13 cellular contexts compared by ENCODE assay signal in the genomic region with DNA sequence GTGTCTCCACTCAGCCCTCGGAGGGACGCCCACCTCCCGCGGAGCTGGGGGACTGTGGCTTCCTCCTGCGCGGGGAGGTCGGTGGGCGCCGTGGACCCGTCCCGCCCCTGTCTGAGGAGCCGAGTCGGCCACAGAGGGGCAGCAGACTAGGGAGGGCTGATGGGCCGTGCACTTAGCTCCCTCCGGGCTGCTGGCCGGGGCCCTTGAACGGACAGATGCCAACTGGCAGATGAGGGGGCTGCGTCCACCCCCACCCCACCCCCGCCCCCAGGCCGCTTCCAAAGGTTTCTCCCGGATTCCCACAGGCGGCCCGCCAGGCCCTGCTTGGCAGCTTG. TPM values are rescaled to one million over a fixed set of nuclear protein-coding genes. Genes with fewer than 3 reads are reported as not detected.
DNase-seq lines count a peak whose midpoint lies in the region; ATAC-seq and TF ChIP-seq lines count a peak whose summit lies in the region.
"Had no signal": no experiment of that assay in that cellular context is flagged by ENCODE, and none has a peak within 500 bp of the region (broad histone marks: within the 10 kb centered on the region; RNA-seq: fewer than 3 reads in every experiment).

No MANE protein-coding gene starts in this region.

- intact Hi-C loops in A673 (cut with micrococcal nuclease; ENCODE audit: unreplicated experiment), result no loop called here

- TF ChIP-seq CTCF in A673 (conservative IDR thresholded peaks at IDR 0.05; ENCODE audit: low read depth, low read length) (no peak), WI38 (IDR thresholded peaks at IDR 0.05; ENCODE audit: low read depth, low read length) (no peak), fibroblast of mammary gland (conservative IDR thresholded peaks at IDR 0.05; ENCODE audit: control insufficient read depth, insufficient read depth, low read depth, low read length) (no peak), nephron progenitor cell (IDR thresholded peaks at IDR 0.05) (no peak)

- H3K27ac Mint-ChIP-seq in nephron progenitor cell, result no peak overlapping the region
- H3K27ac Mint-ChIP-seq: T-helper 1 cell treated with Interleukin-12 subunit alpha and Interleukin-12 subunit beta and Interleukin-4 antibody, amounts not matched to agents 30 μg/mL and 1 μg/mL, for 36 hours had no signal

- no TSS peak for BruUV-seq in A673 (replicated peaks; lab: Mats Ljungman, UMichigan)

- H3K27ac ChIP-seq in A673 (ENCODE audit: low read depth, low read length, poor library complexity, severe bottlenecking), result no peak overlapping the region
- H3K27ac ChIP-seq: colonic mucosa had no signal

- no peaks in the 10 kb centered on the region for H3K36me3 Mint-ChIP-seq in nephron progenitor cell (ENCODE audit: low read depth)

- POLR2A ChIA-PET in A673 (lab: Charles Lee; ENCODE audit: low non-redundant PET), result no interaction called here

- no peaks in the 10 kb centered on the region for H3K27me3 ChIP-seq in A673 (replicated peaks; ENCODE audit: insufficient read depth, low read depth, low read length, poor library complexity)

- no peaks in the 10 kb centered on the region for H3K36me3 ChIP-seq in A673 (ENCODE audit: insufficient read depth, low read length, poor library complexity, severe bottlenecking)
- H3K36me3 ChIP-seq: colonic mucosa had no signal

- peaks cover 5% of the 10 kb centered on the region for H3K4me1 ChIP-seq in A673 (ENCODE audit: insufficient read depth, low read length, poor library complexity, severe bottlenecking)
- H3K4me1 ChIP-seq: colonic mucosa had no signal

- CTCF ChIA-PET in A673 (lab: Charles Lee), result no interaction called here

- DNase-seq in A673 (ENCODE audit: low spot score) (no peak), fibroblast of mammary gland (ENCODE audit: low read depth) (no peak), nephron progenitor cell (peak; percentile 44), GM03348 (ENCODE audit: low spot score) (no peak), dermis blood vessel endothelial cell (no peak)
- DNase-seq in stimulated activated CD4-positive, alpha-beta T cell treated with anti-CD3 and anti-CD28 coated beads, Interleukin-4, amount 100 ng/mL, for 24 hours, result no peak
- DNase-seq: activated CD4-positive, alpha-beta T cell treated with anti-CD3 and anti-CD28 coated beads, Interleukin-2, amount 50 U/mL, for 4 hours; activated naive CD4-positive, alpha-beta T cell; colonic mucosa; DMS79 had no signal

- no peaks in the 10 kb centered on the region for H3K4me1 Mint-ChIP-seq in nephron progenitor cell

- ATAC-seq in GM18873 (IDR thresholded peaks at IDR 0.05; ENCODE audit: low FRiP score, unreplicated experiment), result no peak

- no peaks in the 10 kb centered on the region for H3K9me3 Mint-ChIP-seq in nephron progenitor cell
- H3K9me3 Mint-ChIP-seq: T-helper 1 cell treated with Interleukin-12 subunit alpha and Interleukin-12 subunit beta and Interleukin-4 antibody, amounts not matched to agents 30 μg/mL and 1 μg/mL, for 36 hours had no signal

- no peak overlapping the region for H3K4me3 Mint-ChIP-seq in nephron progenitor cell
- H3K4me3 Mint-ChIP-seq: T-helper 1 cell treated with Interleukin-12 subunit alpha and Interleukin-12 subunit beta and Interleukin-4 antibody, amounts not matched to agents 30 μg/mL and 1 μg/mL, for 36 hours had no signal

- no peaks in the 10 kb centered on the region for H3K9me3 ChIP-seq in A673 (ENCODE audit: low read depth, low read length, poor library complexity, severe bottlenecking)
- H3K9me3 ChIP-seq: colonic mucosa had no signal

- H3K4me3 ChIP-seq in A673 (ENCODE audit: low read depth, low read length, poor library complexity, severe bottlenecking), result peak overlapping the region; percentile 39
- H3K4me3 ChIP-seq in WI38 (ENCODE audit: low read depth, low read length), result peak overlapping the region; percentile 44
- peak overlapping the region; percentile 4 for H3K4me3 ChIP-seq in fibroblast of mammary gland (ENCODE audit: control insufficient read depth, low read depth, low read length)
- H3K4me3 ChIP-seq: colonic mucosa had no signal

- H3K27me3 Mint-ChIP-seq in nephron progenitor cell (ENCODE audit: low read depth, poor library complexity), result peaks cover 82% of the 10 kb centered on the region

RNA-seq across cellular contexts. Expression of gene UBE2F, which starts 10.4 kb away (rescaled TPM):
- 49.0 and 51.2 TPM in 2 replicates for total RNA-seq in A673 (2021)
- 59.0 and 59.4 TPM in 2 replicates for total RNA-seq in dermis blood vessel endothelial cell
